15 cellular contexts compared by ENCODE assay signal in the genomic region with DNA sequence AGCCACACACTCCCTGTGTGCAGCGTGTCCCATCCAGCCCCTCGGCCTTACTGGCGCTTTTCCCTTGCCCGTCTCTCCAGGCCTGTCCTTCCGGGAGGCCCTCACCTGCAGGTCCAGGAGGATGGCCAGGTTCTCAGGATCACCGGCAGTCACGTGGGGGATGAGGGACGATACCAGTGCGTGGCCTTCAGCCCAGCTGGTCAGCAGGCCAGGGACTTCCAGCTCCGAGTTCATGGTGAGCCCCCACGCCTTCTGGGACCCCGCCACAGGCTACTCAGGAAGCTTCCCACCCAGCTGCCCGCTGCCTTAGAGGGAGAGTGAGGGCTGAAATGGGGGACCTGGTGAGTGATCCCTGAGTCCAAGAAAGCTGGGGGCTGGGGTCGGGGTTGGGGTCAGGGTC.
A peak's percentile ranks its signal among the peaks of the same experiment; 100 is the strongest.
DNase-seq lines count a peak whose midpoint lies in the region; ATAC-seq, FAIRE-seq and TF ChIP-seq lines count a peak whose summit lies in the region.
"Had no signal": no experiment of that assay in that cellular context is flagged by ENCODE, and none has a peak within 500 bp of the region (broad histone marks: within the 10 kb centered on the region; RNA-seq: fewer than 3 reads in every experiment).

No MANE protein-coding gene starts in this region.

- H3K4me3 Mint-ChIP-seq in naive thymus-derived CD4-positive, alpha-beta T cell, result no peak overlapping the region
- H3K4me3 Mint-ChIP-seq in activated CD4-positive, alpha-beta memory T cell treated with anti-CD3 and anti-CD28 coated beads, Interleukin-2, amount 10 ng/mL, durations not matched to agents 7 days and 5 days, result no peak overlapping the region
- H3K4me3 Mint-ChIP-seq: CD4-positive, alpha-beta memory T cell had no signal

- no peaks in the 10 kb centered on the region for H3K4me1 Mint-ChIP-seq in naive thymus-derived CD4-positive, alpha-beta T cell
- H3K4me1 Mint-ChIP-seq in activated CD4-positive, alpha-beta memory T cell treated with anti-CD3 and anti-CD28 coated beads, Interleukin-2, amount 10 ng/mL, durations not matched to agents 7 days and 5 days, result no peaks in the 10 kb centered on the region
- H3K4me1 Mint-ChIP-seq: CD4-positive, alpha-beta memory T cell had no signal

- H3K27ac Mint-ChIP-seq in naive thymus-derived CD4-positive, alpha-beta T cell, result no peak overlapping the region
- no peak overlapping the region for H3K27ac Mint-ChIP-seq in activated CD4-positive, alpha-beta memory T cell treated with anti-CD3 and anti-CD28 coated beads, Interleukin-2, amount 10 ng/mL, durations not matched to agents 7 days and 5 days

- H3K36me3 ChIP-seq in RWPE2 (ENCODE audit: low read depth) (no peaks in the 10 kb centered on the region), H1 (ENCODE audit: control insufficient read depth in 2 of 4, insufficient read depth in 4 of 4, low read length in 3 of 4) (no peaks in the 10 kb centered on the region), mesendoderm (ENCODE audit: control insufficient read depth, insufficient read depth, low read length) (no peaks in the 10 kb centered on the region), HepG2 (replicated peaks in 1 of 2; ENCODE audit: control insufficient read depth in 1 of 2, insufficient read depth in 2 of 2, low read length in 2 of 2) (no peaks in the 10 kb centered on the region)
- H3K36me3 ChIP-seq in naive thymus-derived CD4-positive, alpha-beta T cell (ENCODE audit: control insufficient read depth in 2 of 3, insufficient read depth in 3 of 3, low read length in 3 of 3), result no peaks in the 10 kb centered on the region

- H3K27me3 ChIP-seq in RWPE2 (ENCODE audit: insufficient read depth, poor library complexity, severe bottlenecking), result no peaks in the 10 kb centered on the region
- H3K27me3 ChIP-seq in H1 (replicated peaks in 1 of 4; ENCODE audit: control insufficient read depth in 3 of 4, extremely low read depth in 1 of 4, insufficient read depth in 3 of 4, low read length in 3 of 4), result no peaks in the 10 kb centered on the region
- no peaks in the 10 kb centered on the region for H3K27me3 ChIP-seq in mesendoderm (ENCODE audit: insufficient read depth, low read length, poor library complexity)
- H3K27me3 ChIP-seq in HepG2 (ENCODE audit: control insufficient read depth in 1 of 2, insufficient read depth in 2 of 2, low read length in 2 of 2), result peaks cover 4 to 19% of the 10 kb centered on the region in 2 experiments; a peak in 3 of 5 replicates
- H3K27me3 ChIP-seq in naive thymus-derived CD4-positive, alpha-beta T cell (ENCODE audit: control insufficient read depth in 2 of 2, insufficient read depth in 2 of 2, low read length in 2 of 2), result no peaks in the 10 kb centered on the region

- H3K27ac ChIP-seq in RWPE2 (ENCODE audit: poor library complexity, severe bottlenecking) (peak overlapping the region; percentile 29), H1 (ENCODE audit: low read depth, low read length) (no peak overlapping the region), mesendoderm (ENCODE audit: low read depth, low read length) (no peak overlapping the region), HepG2 (ENCODE audit: extremely low read length, insufficient read depth, low read length) (no peak overlapping the region)
- no peak overlapping the region for H3K27ac ChIP-seq in naive thymus-derived CD4-positive, alpha-beta T cell (ENCODE audit: low read depth, low read length)
- H3K27ac ChIP-seq: C4-2B had no signal

- intact Hi-C loops in HepG2 (cut with micrococcal nuclease; ENCODE audit: unreplicated experiment), result no loop called here
- intact Hi-C loops in naive thymus-derived CD4-positive, alpha-beta T cell (cut with micrococcal nuclease), result no loop called here

- peaks cover 5% of the 10 kb centered on the region for H3K4me1 ChIP-seq in RWPE2 (ENCODE audit: insufficient read depth, poor library complexity, severe bottlenecking)
- 0 out of 7 replicates have a peak, but pooled peaks cover 0 to under 1% (median 0%) of the 10 kb centered on the region in 4 experiments for H3K4me1 ChIP-seq in H1 (replicated peaks in 1 of 4; ENCODE audit: control insufficient read depth in 3 of 4, insufficient read depth in 4 of 4, low read length in 3 of 4)
- no peaks in the 10 kb centered on the region for H3K4me1 ChIP-seq in mesendoderm (ENCODE audit: control insufficient read depth, low read depth, low read length)
- no peaks in the 10 kb centered on the region for H3K4me1 ChIP-seq in HepG2 (ENCODE audit: insufficient read depth, low read length)
- no peaks in the 10 kb centered on the region for H3K4me1 ChIP-seq in naive thymus-derived CD4-positive, alpha-beta T cell (ENCODE audit: control insufficient read depth in 2 of 2, insufficient read depth in 2 of 2, low read length in 2 of 2)

- H4K20me1 ChIP-seq in H1 (replicated peaks in 1 of 2; ENCODE audit: control insufficient read depth in 1 of 2, insufficient read depth in 2 of 2, low read length in 2 of 2) (no peaks in the 10 kb centered on the region), HepG2 (ENCODE audit: insufficient read depth, low read length) (no peaks in the 10 kb centered on the region)

- 93% methylated on average over 11 of the region's 14 CpGs; no CpG with 5 or more reads in 1 of the 2 experiments for WGBS in H1 (ENCODE audit: extremely low coverage in 1 of 2, insufficient coverage in 1 of 2, insufficient read length in 1 of 2, insufficient replicate concordance in 2 of 2, low coverage in 1 of 2, low lambda C conversion rate in 2 of 2, missing lambda C conversion rate in 1 of 2), 2 experiments
- WGBS in mesendoderm (ENCODE audit: extremely low coverage, insufficient coverage, low lambda C conversion rate), result no CpG with 5 or more reads among the region's 14 CpGs
- 36% methylated on average over 13 of the region's 14 CpGs for WGBS in HepG2 (ENCODE audit: low lambda C conversion rate)

- H3K9me3 ChIP-seq in RWPE2 (ENCODE audit: severe bottlenecking) (no peaks in the 10 kb centered on the region), H1 (ENCODE audit: insufficient read depth in 2 of 2, low read depth in 1 of 2, low read length in 1 of 2) (no peaks in the 10 kb centered on the region), HepG2 (ENCODE audit: low read length) (no peaks in the 10 kb centered on the region)
- no peaks in the 10 kb centered on the region for H3K9me3 ChIP-seq in naive thymus-derived CD4-positive, alpha-beta T cell (ENCODE audit: control insufficient read depth in 2 of 3, low read length in 3 of 3)

- no peaks in the 10 kb centered on the region for H3K9me3 Mint-ChIP-seq in naive thymus-derived CD4-positive, alpha-beta T cell
- H3K9me3 Mint-ChIP-seq in activated CD4-positive, alpha-beta memory T cell treated with anti-CD3 and anti-CD28 coated beads, Interleukin-2, amount 10 ng/mL, durations not matched to agents 7 days and 5 days, result no peaks in the 10 kb centered on the region
- H3K9me3 Mint-ChIP-seq: CD4-positive, alpha-beta memory T cell had no signal

- H2AK5ac ChIP-seq in H1 (ENCODE audit: low read depth, low read length) (no peak overlapping the region; the same call in 1 of the 2 replicates), mesendoderm (ENCODE audit: low read length) (no peak overlapping the region)

- H3K79me2 ChIP-seq in H1 (ENCODE audit: control insufficient read depth in 1 of 2, insufficient read depth in 2 of 2, low read length in 2 of 2) (no peaks in the 10 kb centered on the region), mesendoderm (ENCODE audit: control insufficient read depth, insufficient read depth, low read length) (no peaks in the 10 kb centered on the region), HepG2 (ENCODE audit: insufficient read depth, low read length) (no peaks in the 10 kb centered on the region)

- H3K36me3 Mint-ChIP-seq in naive thymus-derived CD4-positive, alpha-beta T cell, result no peaks in the 10 kb centered on the region
- no peaks in the 10 kb centered on the region for H3K36me3 Mint-ChIP-seq in activated CD4-positive, alpha-beta memory T cell treated with anti-CD3 and anti-CD28 coated beads, Interleukin-2, amount 10 ng/mL, durations not matched to agents 7 days and 5 days (ENCODE audit: low read depth)
- H3K36me3 Mint-ChIP-seq: CD4-positive, alpha-beta memory T cell had no signal

- CTCF ChIA-PET in H1 (lab: Charles Lee; ENCODE audit: partially characterized antibody), result interaction anchor here (0.8 kb wide), 1 partner anchor 25 kb away, joined by 3 read pairs; no protein-coding TSS in a partner anchor
- CTCF ChIA-PET in HepG2 (lab: Yijun Ruan, JAX; ENCODE audit: low intra/inter-chr PET ratio, low total read pairs), result no interaction called here
- CTCF ChIA-PET in naive thymus-derived CD4-positive, alpha-beta T cell (lab: Charles Lee), result no interaction called here
- CTCF ChIA-PET in activated CD4-positive, alpha-beta memory T cell treated with anti-CD3 and anti-CD28 coated beads, Interleukin-2, amount 10 ng/mL, durations not matched to agents 7 days and 5 days (lab: Charles Lee), result no interaction called here

- no peak for TF ChIP-seq RAD21 in H1 (IDR thresholded peaks at IDR 0.05 in 1 of 2, conservative IDR thresholded peaks at IDR 0.05 in 1 of 2; ENCODE audit: low read depth in 2 of 2, low read length in 2 of 2)
- no peak for TF ChIP-seq RAD21 in HepG2 (CRISPR knock-in tag; IDR thresholded peaks at IDR 0.05)

- H3K23ac ChIP-seq in H1 (ENCODE audit: insufficient read length), result no peak overlapping the region
- H3K23ac ChIP-seq in mesendoderm (ENCODE audit: low read length), result no peak overlapping the region

- TF ChIP-seq EP300 in H1 (IDR thresholded peaks at IDR 0.05; ENCODE audit: borderline replicate concordance in 1 of 2, low read depth in 2 of 2, low read length in 2 of 2), result no peak
- TF ChIP-seq EP300 in HepG2 (IDR thresholded peaks at IDR 0.05; ENCODE audit: low read depth in 2 of 2, low read length in 2 of 2), result no peak
- TF ChIP-seq EP300 in HepG2 (CRISPR knock-in tag; IDR thresholded peaks at IDR 0.05; ENCODE audit: borderline replicate concordance), result no peak

- in situ Hi-C loops in HepG2 (cut with HindIII; ENCODE audit: extremely low pct_ligation_motif_present, low pct_unique_long_range_greater_than_20kb), result no loop called here

- H2BK120ac ChIP-seq in H1 (replicated peaks; ENCODE audit: low read depth, low read length) (no peak overlapping the region), mesendoderm (ENCODE audit: low read depth, low read length) (no peak overlapping the region)

- no peak for ATAC-seq in RWPE2 (ENCODE audit: low read depth)
- no peak for ATAC-seq in HepG2
- ATAC-seq in naive thymus-derived CD4-positive, alpha-beta T cell, result no peak
- ATAC-seq: HCT116 had no signal

- H3K23me2 ChIP-seq in H1 (ENCODE audit: low read depth, low read length), result no peaks in the 10 kb centered on the region

- no peak overlapping the region for H4K91ac ChIP-seq in H1 (replicated peaks; ENCODE audit: insufficient read length, low read length)

- H3K56ac ChIP-seq in H1 (replicated peaks; ENCODE audit: insufficient read length, low read depth, low read length) (no peak overlapping the region), mesendoderm (ENCODE audit: low read length) (peak overlapping the region; percentile 34)

- FAIRE-seq in HTR-8/SVneo (lab: Jason Lieb, UNC), result peak; percentile 23
- no peak for FAIRE-seq in H1 (lab: Jason Lieb, UNC)
- FAIRE-seq in HepG2 (lab: Jason Lieb, UNC), result no peak
- FAIRE-seq: GM12878, H54 had no signal

- H3K79me1 ChIP-seq in H1 (ENCODE audit: low read depth, low read length) (no peaks in the 10 kb centered on the region), mesendoderm (ENCODE audit: low read length) (no peaks in the 10 kb centered on the region)

- POLR2A ChIA-PET in H1 (lab: Charles Lee; ENCODE audit: partially characterized antibody) (no interaction called here), HepG2 (lab: Yijun Ruan, JAX) (no interaction called here)
- POLR2A ChIA-PET in naive thymus-derived CD4-positive, alpha-beta T cell (lab: Charles Lee), result interaction anchor here (0.6 kb wide), 1 partner anchor 1193 kb away, joined by 5 read pairs; no protein-coding TSS in a partner anchor
- POLR2A ChIA-PET in activated CD4-positive, alpha-beta memory T cell treated with anti-CD3 and anti-CD28 coated beads, Interleukin-2, amount 10 ng/mL, durations not matched to agents 7 days and 5 days (lab: Charles Lee), result no interaction called here

- H3K18ac ChIP-seq in H1 (ENCODE audit: extremely low read depth, low read length) (no peak overlapping the region), mesendoderm (ENCODE audit: low read length) (no peak overlapping the region)

- H3K4ac ChIP-seq in H1 (replicated peaks; ENCODE audit: insufficient read length, low read depth, low read length), result no peak overlapping the region
- no peak overlapping the region for H3K4ac ChIP-seq in mesendoderm (ENCODE audit: low read depth, low read length)

- H3K4me2 ChIP-seq in H1 (ENCODE audit: insufficient read depth in 1 of 2, low read depth in 2 of 2, low read length in 2 of 2), result no peak overlapping the region
- H3K4me2 ChIP-seq in mesendoderm (ENCODE audit: low read length), result no peak overlapping the region
- no peak overlapping the region for H3K4me2 ChIP-seq in HepG2 (ENCODE audit: low read depth, low read length)

- H4K8ac ChIP-seq in H1 (ENCODE audit: extremely low read depth, insufficient read depth, low read length) (peak overlapping the region; percentile 69), mesendoderm (ENCODE audit: low read depth, low read length) (no peak overlapping the region)

- H3K14ac ChIP-seq in H1 (ENCODE audit: insufficient read length), result no peak overlapping the region

- no peaks in the 10 kb centered on the region for H3K27me3 Mint-ChIP-seq in naive thymus-derived CD4-positive, alpha-beta T cell
- H3K27me3 Mint-ChIP-seq in activated CD4-positive, alpha-beta memory T cell treated with anti-CD3 and anti-CD28 coated beads, Interleukin-2, amount 10 ng/mL, durations not matched to agents 7 days and 5 days, result no peaks in the 10 kb centered on the region
- H3K27me3 Mint-ChIP-seq: CD4-positive, alpha-beta memory T cell had no signal

- H3K4me3 ChIP-seq in RWPE2 (ENCODE audit: severe bottlenecking) (no peak overlapping the region), H1 (ENCODE audit: extremely low read depth in 1 of 4, insufficient read depth in 2 of 4, low read depth in 3 of 4, low read length in 4 of 4) (no peak overlapping the region), mesendoderm (ENCODE audit: low read length) (no peak overlapping the region), HepG2 (replicated peaks in 1 of 3; ENCODE audit: insufficient read depth in 1 of 3, low read depth in 2 of 3, low read length in 3 of 3) (no peak overlapping the region)
- H3K4me3 ChIP-seq in naive thymus-derived CD4-positive, alpha-beta T cell (ENCODE audit: low read length), result no peak overlapping the region
- H3K4me3 ChIP-seq: GM12878 had no signal

- H2BK15ac ChIP-seq in H1 (ENCODE audit: low read length), result no peak overlapping the region
- H2BK15ac ChIP-seq in mesendoderm (replicated peaks; ENCODE audit: low read depth), result no peak overlapping the region

- H3K9ac ChIP-seq in H1 (replicated peaks in 1 of 4; ENCODE audit: extremely low read depth in 1 of 4, low read depth in 3 of 4, low read length in 3 of 4), result no peak overlapping the region
- no peak overlapping the region for H3K9ac ChIP-seq in mesendoderm (ENCODE audit: low read length)
- H3K9ac ChIP-seq in HepG2 (ENCODE audit: insufficient read depth, low read depth, low read length), result no peak overlapping the region

- TF ChIP-seq POLR2A in H1 (IDR thresholded peaks at IDR 0.05; ENCODE audit: control extremely low read depth in 1 of 2, low read depth in 2 of 2, low read length in 2 of 2) (no peak), HepG2 (IDR thresholded peaks at IDR 0.05; ENCODE audit: insufficient read depth in 1 of 2, low read depth in 2 of 2, low read length in 2 of 2) (no peak)

- no peak overlapping the region for H2AFZ ChIP-seq in H1 (ENCODE audit: low read length)
- no peak overlapping the region for H2AFZ ChIP-seq in HepG2 (ENCODE audit: low read length)

- no peak overlapping the region for H2BK12ac ChIP-seq in H1 (ENCODE audit: low read depth, low read length)

- no TSS peak for BruUV-seq in HepG2 (replicated peaks; lab: Mats Ljungman, UMichigan)

- H2BK20ac ChIP-seq in H1 (ENCODE audit: low read length), result no peak overlapping the region; the same call in 1 of the 2 replicates

- H4K5ac ChIP-seq in H1 (ENCODE audit: insufficient read length, low read depth, low read length) (no peak overlapping the region), mesendoderm (ENCODE audit: low read length) (no peak overlapping the region)

- H2BK5ac ChIP-seq in H1 (ENCODE audit: low read depth, low read length) (peak overlapping the region; percentile 35; the same call in 1 of the 2 replicates), mesendoderm (ENCODE audit: low read length) (no peak overlapping the region)

- DNase-seq in HTR-8/SVneo (ENCODE audit: insufficient read length, low spot score) (no peak), RWPE2 (ENCODE audit: low spot score) (no peak), H1 (ENCODE audit: low read depth in 1 of 2, low spot score in 2 of 2) (no peak), mesendoderm (no peak), HepG2 (ENCODE audit: low spot score) (no peak), NCI-H1436 (lab: John Stamatoyannopoulos, UW) (no peak)
- DNase-seq in naive thymus-derived CD4-positive, alpha-beta T cell, result no peak
- DNase-seq in activated CD4-positive, alpha-beta memory T cell treated with anti-CD3 and anti-CD28 coated beads, Interleukin-2, amount 10 ng/mL, durations not matched to agents 7 days and 5 days, result no peak
- DNase-seq: ACHN; CD4-positive, alpha-beta memory T cell; DMS79 had no signal

- TF ChIP-seq CTCF in RWPE2 (IDR thresholded peaks at IDR 0.05; ENCODE audit: poor library complexity, severe bottlenecking) (no peak), H1 (IDR thresholded peaks at IDR 0.05; ENCODE audit: control extremely low read depth in 1 of 3, insufficient read depth in 1 of 3, low read depth in 1 of 3, low read length in 3 of 3) (no peak), HepG2 (CRISPR knock-in tag; IDR thresholded peaks at IDR 0.05) (no peak)
